11 cellular contexts compared by ENCODE assay signal in genomic region chr12:12018454-12018853, GRCh38. TPM values are rescaled to one million over a fixed set of nuclear protein-coding genes. Genes with fewer than 3 reads are reported as not detected.
A peak's percentile ranks its signal among the peaks of the same experiment; 100 is the strongest.
DNase-seq lines count a peak whose midpoint lies in the region; ATAC-seq lines count a peak whose summit lies in the region.
"Had no signal": no experiment of that assay in that cellular context is flagged by ENCODE, and none has a peak within 500 bp of the region (broad histone marks: within the 10 kb centered on the region; RNA-seq: fewer than 3 reads in every experiment).

No MANE protein-coding gene starts in this region.

- H3K27ac Mint-ChIP-seq in activated T-cell treated with anti-CD3 and anti-CD28 coated beads, Interleukin-2, amount 50 U/mL, for 24 hours: peak overlapping the region; percentile 73
- H3K27ac Mint-ChIP-seq in activated naive CD8-positive, alpha-beta T cell treated with anti-CD3 and anti-CD28 coated beads, Interleukin-2, amount 50 U/mL, for 24 hours: peak overlapping the region; percentile 10

- no peak for DNase-seq in activated T-cell treated with anti-CD3 and anti-CD28 coated beads, Interleukin-2, amount 50 U/mL, for 24 hours
- DNase-seq in activated T-cell treated with anti-CD3 and anti-CD28 coated beads, Interleukin-2, amount 50 U/mL, for 4 hours: no peak
- DNase-seq in activated naive CD8-positive, alpha-beta T cell treated with anti-CD3 and anti-CD28 coated beads, Interleukin-2, amount 50 U/mL, for 24 hours: no peak
- DNase-seq in head of caudate nucleus (peak in 33 of 42 donors; percentile 14 to 81 (median 48)), stromal cell of bone marrow (ENCODE audit: low read depth) (peak; percentile 29), iPS-NIHi11 (ENCODE audit: low spot score) (no peak)
- DNase-seq: AML-193 had no signal

- intact Hi-C loops in head of caudate nucleus (cut with DNase I): no loop called here

- no peak overlapping the region for H3K4me3 Mint-ChIP-seq in activated T-cell treated with anti-CD3 and anti-CD28 coated beads, Interleukin-2, amount 50 U/mL, for 24 hours
- H3K4me3 Mint-ChIP-seq in activated T-cell treated with anti-CD3 and anti-CD28 coated beads, Interleukin-2, amount 50 U/mL, for 4 hours: no peak overlapping the region
- no peak overlapping the region for H3K4me3 Mint-ChIP-seq in activated naive CD8-positive, alpha-beta T cell treated with anti-CD3 and anti-CD28 coated beads, Interleukin-2, amount 50 U/mL, for 24 hours
- H3K4me3 Mint-ChIP-seq: dendritic cell treated with granulocyte-macrophage colony-stimulating factor and Interleukin-4, amounts not matched to agents 40 ng/mL and 50 ng/mL, for 4 days had no signal

- H3K9me3 Mint-ChIP-seq in activated T-cell treated with anti-CD3 and anti-CD28 coated beads, Interleukin-2, amount 50 U/mL, for 24 hours: no peaks in the 10 kb centered on the region
- H3K9me3 Mint-ChIP-seq in activated T-cell treated with anti-CD3 and anti-CD28 coated beads, Interleukin-2, amount 50 U/mL, for 4 hours: no peaks in the 10 kb centered on the region
- H3K9me3 Mint-ChIP-seq in activated naive CD8-positive, alpha-beta T cell treated with anti-CD3 and anti-CD28 coated beads, Interleukin-2, amount 50 U/mL, for 24 hours: no peaks in the 10 kb centered on the region
- H3K9me3 Mint-ChIP-seq: dendritic cell treated with granulocyte-macrophage colony-stimulating factor and Interleukin-4, amounts not matched to agents 40 ng/mL and 50 ng/mL, for 4 days had no signal

- H3K27me3 Mint-ChIP-seq in activated T-cell treated with anti-CD3 and anti-CD28 coated beads, Interleukin-2, amount 50 U/mL, for 24 hours: no peaks in the 10 kb centered on the region
- H3K27me3 Mint-ChIP-seq in activated T-cell treated with anti-CD3 and anti-CD28 coated beads, Interleukin-2, amount 50 U/mL, for 4 hours (ENCODE audit: low read depth): no peaks in the 10 kb centered on the region
- no peaks in the 10 kb centered on the region for H3K27me3 Mint-ChIP-seq in activated naive CD8-positive, alpha-beta T cell treated with anti-CD3 and anti-CD28 coated beads, Interleukin-2, amount 50 U/mL, for 24 hours

- peaks cover 80% of the 10 kb centered on the region for H3K4me1 Mint-ChIP-seq in activated T-cell treated with anti-CD3 and anti-CD28 coated beads, Interleukin-2, amount 50 U/mL, for 24 hours (ENCODE audit: low read depth)
- H3K4me1 Mint-ChIP-seq in activated T-cell treated with anti-CD3 and anti-CD28 coated beads, Interleukin-2, amount 50 U/mL, for 4 hours (ENCODE audit: low read depth): peaks cover 67% of the 10 kb centered on the region
- peaks cover 69% of the 10 kb centered on the region for H3K4me1 Mint-ChIP-seq in activated naive CD8-positive, alpha-beta T cell treated with anti-CD3 and anti-CD28 coated beads, Interleukin-2, amount 50 U/mL, for 24 hours

- ATAC-seq in activated T-cell treated with anti-CD3 and anti-CD28 coated beads, Interleukin-2, amount 50 U/mL, for 4 hours: no peak
- no peak for ATAC-seq in activated naive CD8-positive, alpha-beta T cell treated with anti-CD3 and anti-CD28 coated beads, Interleukin-2, amount 50 U/mL, for 24 hours
- ATAC-seq in GM18870 (IDR thresholded peaks at IDR 0.05; ENCODE audit: unreplicated experiment) (no peak), HG03175 (IDR thresholded peaks at IDR 0.05; ENCODE audit: unreplicated experiment) (no peak)

- H3K36me3 Mint-ChIP-seq in activated T-cell treated with anti-CD3 and anti-CD28 coated beads, Interleukin-2, amount 50 U/mL, for 24 hours (ENCODE audit: low read depth): no peaks in the 10 kb centered on the region
- no peaks in the 10 kb centered on the region for H3K36me3 Mint-ChIP-seq in activated T-cell treated with anti-CD3 and anti-CD28 coated beads, Interleukin-2, amount 50 U/mL, for 4 hours (ENCODE audit: insufficient read depth)
- H3K36me3 Mint-ChIP-seq in activated naive CD8-positive, alpha-beta T cell treated with anti-CD3 and anti-CD28 coated beads, Interleukin-2, amount 50 U/mL, for 24 hours (ENCODE audit: low read depth): no peaks in the 10 kb centered on the region

RNA-seq across cellular contexts. Expression of gene BCL2L14, which starts 52.3 kb away (rescaled TPM):
- total RNA-seq in activated T-cell treated with anti-CD3 and anti-CD28 coated beads, Interleukin-2, amount 50 U/mL, for 4 hours: 1 to 10 TPM; 1.1 to 2.5 (median 1.9) TPM
- total RNA-seq: NCI-H460 had no signal

Comparison
In these comparisons a context has a peak if more than half of its experiments do, and no peak if none do; other contexts are left out.
1. DNase-seq: peak in head of caudate nucleus (33 of 42) and stromal cell of bone marrow (single experiment); none in activated T-cell treated with anti-CD3 and anti-CD28 coated beads, Interleukin-2, amount 50 U/mL, for 24 hours (single experiment), activated T-cell treated with anti-CD3 and anti-CD28 coated beads, Interleukin-2, amount 50 U/mL, for 4 hours (single experiment), activated naive CD8-positive, alpha-beta T cell treated with anti-CD3 and anti-CD28 coated beads, Interleukin-2, amount 50 U/mL, for 24 hours (single experiment) and iPS-NIHi11 (single experiment).